1 cellular context compared by ENCODE assay signal in the genomic region with DNA sequence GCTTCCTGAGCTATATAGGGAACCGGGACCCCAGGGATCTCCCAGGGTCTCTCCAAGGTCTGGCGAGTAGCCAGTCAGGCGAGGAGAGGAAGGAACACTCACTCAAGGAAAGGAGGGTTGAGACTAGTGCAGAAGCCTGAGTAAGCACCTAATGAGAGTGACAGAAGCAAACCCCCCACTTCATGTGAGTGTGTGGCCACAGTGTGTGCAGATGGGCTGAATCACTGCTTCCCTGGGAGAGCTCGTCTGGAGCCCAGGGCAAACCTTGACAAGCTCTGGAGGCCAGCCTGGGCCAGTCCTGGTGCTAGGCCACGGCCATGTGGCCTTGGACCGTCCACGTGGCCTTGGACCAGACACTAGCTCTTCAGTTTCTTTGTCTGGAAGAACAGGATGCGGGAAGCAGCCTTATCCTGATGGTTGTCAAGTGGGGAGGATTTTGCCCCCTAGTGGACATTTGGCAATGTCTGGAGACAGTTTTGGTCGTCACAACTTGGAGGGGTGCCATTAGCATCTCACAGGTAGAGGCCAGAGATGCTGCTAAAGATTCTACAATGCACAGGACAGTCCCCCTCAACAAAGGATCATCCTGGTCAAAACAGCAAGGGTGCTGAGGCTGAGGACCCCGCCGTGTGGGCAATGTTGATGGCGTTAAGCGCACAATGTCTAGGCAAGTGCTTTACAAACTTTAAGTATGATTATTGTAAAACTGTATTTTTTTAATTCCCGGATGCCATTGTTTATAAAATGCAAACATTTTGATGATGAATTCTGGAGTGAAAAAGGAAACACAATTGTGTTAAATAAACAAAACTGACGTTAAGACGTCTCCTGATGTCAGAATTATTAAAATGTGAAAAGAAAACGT.
A peak's percentile ranks its signal among the peaks of the same experiment; 100 is the strongest.
TF ChIP-seq lines count a peak whose summit lies in the region.

No MANE protein-coding gene starts in this region.

TF ChIP-seq in HepG2, 621 proteins besides CTCF, POLR2A, EP300 and RAD21 (continued from another document and continues in another):
- TF ChIP-seq, protein P1, sequence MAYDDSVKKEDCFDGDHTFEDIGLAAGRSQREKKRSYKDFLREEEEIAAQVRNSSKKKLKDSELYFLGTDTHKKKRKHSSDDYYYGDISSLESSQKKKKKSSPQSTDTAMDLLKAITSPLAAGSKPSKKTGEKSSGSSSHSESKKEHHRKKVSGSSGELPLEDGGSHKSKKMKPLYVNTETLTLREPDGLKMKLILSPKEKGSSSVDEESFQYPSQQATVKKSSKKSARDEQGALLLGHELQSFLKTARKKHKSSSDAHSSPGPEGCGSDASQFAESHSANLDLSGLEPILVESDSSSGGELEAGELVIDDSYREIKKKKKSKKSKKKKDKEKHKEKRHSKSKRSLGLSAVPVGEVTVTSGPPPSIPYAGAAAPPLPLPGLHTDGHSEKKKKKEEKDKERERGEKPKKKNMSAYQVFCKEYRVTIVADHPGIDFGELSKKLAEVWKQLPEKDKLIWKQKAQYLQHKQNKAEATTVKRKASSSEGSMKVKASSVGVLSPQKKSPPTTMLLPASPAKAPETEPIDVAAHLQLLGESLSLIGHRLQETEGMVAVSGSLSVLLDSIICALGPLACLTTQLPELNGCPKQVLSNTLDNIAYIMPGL (CRISPR knock-in tag; IDR thresholded peaks at IDR 0.05; ENCODE audit: borderline replicate concordance in 1 of 2, low read depth in 1 of 2), result peak in 1 of 2 experiments; percentile 59; a peak in 2 of 4 replicates
- 0 out of 2 replicates have a peak, but pooled peaks have one; percentile 48 for TF ChIP-seq ZNF136 (CRISPR knock-in tag; IDR thresholded peaks at IDR 0.05; ENCODE audit: low read depth)
- peak; percentile 69 for TF ChIP-seq KMT2B (CRISPR knock-in tag; IDR thresholded peaks at IDR 0.05)
- TF ChIP-seq ZSCAN22 (CRISPR knock-in tag; IDR thresholded peaks at IDR 0.05), result no peak
- TF ChIP-seq CAMTA2 (CRISPR knock-in tag; IDR thresholded peaks at IDR 0.05; ENCODE audit: borderline replicate concordance), result no peak
- 0 out of 2 replicates have a peak, but pooled peaks have one; percentile 81 for TF ChIP-seq NRL (CRISPR knock-in tag; IDR thresholded peaks at IDR 0.05; ENCODE audit: borderline replicate concordance)
- TF ChIP-seq, protein P2, sequence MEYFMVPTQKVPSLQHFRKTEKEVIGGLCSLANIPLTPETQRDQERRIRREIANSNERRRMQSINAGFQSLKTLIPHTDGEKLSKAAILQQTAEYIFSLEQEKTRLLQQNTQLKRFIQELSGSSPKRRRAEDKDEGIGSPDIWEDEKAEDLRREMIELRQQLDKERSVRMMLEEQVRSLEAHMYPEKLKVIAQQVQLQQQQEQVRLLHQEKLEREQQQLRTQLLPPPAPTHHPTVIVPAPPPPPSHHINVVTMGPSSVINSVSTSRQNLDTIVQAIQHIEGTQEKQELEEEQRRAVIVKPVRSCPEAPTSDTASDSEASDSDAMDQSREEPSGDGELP (IDR thresholded peaks at IDR 0.05; ENCODE audit: borderline replicate concordance, low read depth), result no peak
- TF ChIP-seq ZKSCAN5 (CRISPR knock-in tag; IDR thresholded peaks at IDR 0.05), result no peak
- TF ChIP-seq ZBTB21 (CRISPR knock-in tag; IDR thresholded peaks at IDR 0.05), result no peak
- TF ChIP-seq RXRA (CRISPR knock-in tag; IDR thresholded peaks at IDR 0.05), result peak; percentile 77
- TF ChIP-seq NR2F6 (IDR thresholded peaks at IDR 0.05), result no peak
- TF ChIP-seq NR2F6 (CRISPR knock-in tag; IDR thresholded peaks at IDR 0.05), result peak; percentile 52; the same call in 1 of the 2 replicates
- no peak for TF ChIP-seq ZNF24 (IDR thresholded peaks at IDR 0.05)
- TF ChIP-seq, protein P3, sequence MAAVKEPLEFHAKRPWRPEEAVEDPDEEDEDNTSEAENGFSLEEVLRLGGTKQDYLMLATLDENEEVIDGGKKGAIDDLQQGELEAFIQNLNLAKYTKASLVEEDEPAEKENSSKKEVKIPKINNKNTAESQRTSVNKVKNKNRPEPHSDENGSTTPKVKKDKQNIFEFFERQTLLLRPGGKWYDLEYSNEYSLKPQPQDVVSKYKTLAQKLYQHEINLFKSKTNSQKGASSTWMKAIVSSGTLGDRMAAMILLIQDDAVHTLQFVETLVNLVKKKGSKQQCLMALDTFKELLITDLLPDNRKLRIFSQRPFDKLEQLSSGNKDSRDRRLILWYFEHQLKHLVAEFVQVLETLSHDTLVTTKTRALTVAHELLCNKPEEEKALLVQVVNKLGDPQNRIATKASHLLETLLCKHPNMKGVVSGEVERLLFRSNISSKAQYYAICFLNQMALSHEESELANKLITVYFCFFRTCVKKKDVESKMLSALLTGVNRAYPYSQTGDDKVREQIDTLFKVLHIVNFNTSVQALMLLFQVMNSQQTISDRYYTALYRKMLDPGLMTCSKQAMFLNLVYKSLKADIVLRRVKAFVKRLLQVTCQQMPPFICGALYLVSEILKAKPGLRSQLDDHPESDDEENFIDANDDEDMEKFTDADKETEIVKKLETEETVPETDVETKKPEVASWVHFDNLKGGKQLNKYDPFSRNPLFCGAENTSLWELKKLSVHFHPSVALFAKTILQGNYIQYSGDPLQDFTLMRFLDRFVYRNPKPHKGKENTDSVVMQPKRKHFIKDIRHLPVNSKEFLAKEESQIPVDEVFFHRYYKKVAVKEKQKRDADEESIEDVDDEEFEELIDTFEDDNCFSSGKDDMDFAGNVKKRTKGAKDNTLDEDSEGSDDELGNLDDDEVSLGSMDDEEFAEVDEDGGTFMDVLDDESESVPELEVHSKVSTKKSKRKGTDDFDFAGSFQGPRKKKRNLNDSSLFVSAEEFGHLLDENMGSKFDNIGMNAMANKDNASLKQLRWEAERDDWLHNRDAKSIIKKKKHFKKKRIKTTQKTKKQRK (IDR thresholded peaks at IDR 0.05; ENCODE audit: low read length), result no peak
- TF ChIP-seq SATB2 (CRISPR knock-in tag; IDR thresholded peaks at IDR 0.05), result no peak
- TF ChIP-seq REPIN1 (CRISPR knock-in tag; IDR thresholded peaks at IDR 0.05; ENCODE audit: borderline replicate concordance, low read depth), result peak; percentile 63; the same call in 1 of the 2 replicates
- TF ChIP-seq ZNF543 (CRISPR knock-in tag; IDR thresholded peaks at IDR 0.05), result no peak
- TF ChIP-seq, protein P4, sequence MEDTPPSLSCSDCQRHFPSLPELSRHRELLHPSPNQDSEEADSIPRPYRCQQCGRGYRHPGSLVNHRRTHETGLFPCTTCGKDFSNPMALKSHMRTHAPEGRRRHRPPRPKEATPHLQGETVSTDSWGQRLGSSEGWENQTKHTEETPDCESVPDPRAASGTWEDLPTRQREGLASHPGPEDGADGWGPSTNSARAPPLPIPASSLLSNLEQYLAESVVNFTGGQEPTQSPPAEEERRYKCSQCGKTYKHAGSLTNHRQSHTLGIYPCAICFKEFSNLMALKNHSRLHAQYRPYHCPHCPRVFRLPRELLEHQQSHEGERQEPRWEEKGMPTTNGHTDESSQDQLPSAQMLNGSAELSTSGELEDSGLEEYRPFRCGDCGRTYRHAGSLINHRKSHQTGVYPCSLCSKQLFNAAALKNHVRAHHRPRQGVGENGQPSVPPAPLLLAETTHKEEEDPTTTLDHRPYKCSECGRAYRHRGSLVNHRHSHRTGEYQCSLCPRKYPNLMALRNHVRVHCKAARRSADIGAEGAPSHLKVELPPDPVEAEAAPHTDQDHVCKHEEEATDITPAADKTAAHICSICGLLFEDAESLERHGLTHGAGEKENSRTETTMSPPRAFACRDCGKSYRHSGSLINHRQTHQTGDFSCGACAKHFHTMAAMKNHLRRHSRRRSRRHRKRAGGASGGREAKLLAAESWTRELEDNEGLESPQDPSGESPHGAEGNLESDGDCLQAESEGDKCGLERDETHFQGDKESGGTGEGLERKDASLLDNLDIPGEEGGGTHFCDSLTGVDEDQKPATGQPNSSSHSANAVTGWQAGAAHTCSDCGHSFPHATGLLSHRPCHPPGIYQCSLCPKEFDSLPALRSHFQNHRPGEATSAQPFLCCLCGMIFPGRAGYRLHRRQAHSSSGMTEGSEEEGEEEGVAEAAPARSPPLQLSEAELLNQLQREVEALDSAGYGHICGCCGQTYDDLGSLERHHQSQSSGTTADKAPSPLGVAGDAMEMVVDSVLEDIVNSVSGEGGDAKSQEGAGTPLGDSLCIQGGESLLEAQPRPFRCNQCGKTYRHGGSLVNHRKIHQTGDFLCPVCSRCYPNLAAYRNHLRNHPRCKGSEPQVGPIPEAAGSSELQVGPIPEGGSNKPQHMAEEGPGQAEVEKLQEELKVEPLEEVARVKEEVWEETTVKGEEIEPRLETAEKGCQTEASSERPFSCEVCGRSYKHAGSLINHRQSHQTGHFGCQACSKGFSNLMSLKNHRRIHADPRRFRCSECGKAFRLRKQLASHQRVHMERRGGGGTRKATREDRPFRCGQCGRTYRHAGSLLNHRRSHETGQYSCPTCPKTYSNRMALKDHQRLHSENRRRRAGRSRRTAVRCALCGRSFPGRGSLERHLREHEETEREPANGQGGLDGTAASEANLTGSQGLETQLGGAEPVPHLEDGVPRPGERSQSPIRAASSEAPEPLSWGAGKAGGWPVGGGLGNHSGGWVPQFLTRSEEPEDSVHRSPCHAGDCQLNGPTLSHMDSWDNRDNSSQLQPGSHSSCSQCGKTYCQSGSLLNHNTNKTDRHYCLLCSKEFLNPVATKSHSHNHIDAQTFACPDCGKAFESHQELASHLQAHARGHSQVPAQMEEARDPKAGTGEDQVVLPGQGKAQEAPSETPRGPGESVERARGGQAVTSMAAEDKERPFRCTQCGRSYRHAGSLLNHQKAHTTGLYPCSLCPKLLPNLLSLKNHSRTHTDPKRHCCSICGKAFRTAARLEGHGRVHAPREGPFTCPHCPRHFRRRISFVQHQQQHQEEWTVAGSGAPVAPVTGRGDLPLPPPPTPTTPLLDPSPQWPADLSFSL (CRISPR knock-in tag; IDR thresholded peaks at IDR 0.05), result no peak; the same call in 1 of the 2 replicates
- peak; percentile 91 for TF ChIP-seq ZFX (CRISPR knock-in tag; IDR thresholded peaks at IDR 0.05; ENCODE audit: low read depth)
- TF ChIP-seq, protein P5, sequence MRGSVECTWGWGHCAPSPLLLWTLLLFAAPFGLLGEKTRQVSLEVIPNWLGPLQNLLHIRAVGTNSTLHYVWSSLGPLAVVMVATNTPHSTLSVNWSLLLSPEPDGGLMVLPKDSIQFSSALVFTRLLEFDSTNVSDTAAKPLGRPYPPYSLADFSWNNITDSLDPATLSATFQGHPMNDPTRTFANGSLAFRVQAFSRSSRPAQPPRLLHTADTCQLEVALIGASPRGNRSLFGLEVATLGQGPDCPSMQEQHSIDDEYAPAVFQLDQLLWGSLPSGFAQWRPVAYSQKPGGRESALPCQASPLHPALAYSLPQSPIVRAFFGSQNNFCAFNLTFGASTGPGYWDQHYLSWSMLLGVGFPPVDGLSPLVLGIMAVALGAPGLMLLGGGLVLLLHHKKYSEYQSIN (CRISPR knock-in tag; IDR thresholded peaks at IDR 0.05; ENCODE audit: borderline replicate concordance), result no peak
- TF ChIP-seq, protein P6, sequence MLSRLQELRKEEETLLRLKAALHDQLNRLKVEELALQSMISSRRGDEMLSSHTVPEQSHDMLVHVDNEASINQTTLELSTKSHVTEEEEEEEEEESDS (CRISPR knock-in tag; IDR thresholded peaks at IDR 0.05; ENCODE audit: borderline replicate concordance), result peak; percentile 88; the same call in 1 of the 2 replicates
- TF ChIP-seq DNMT1 (CRISPR knock-in tag; IDR thresholded peaks at IDR 0.05), result no peak
- TF ChIP-seq THAP11 (CRISPR knock-in tag; IDR thresholded peaks at IDR 0.05), result peak; percentile 79
- TF ChIP-seq, protein P7, sequence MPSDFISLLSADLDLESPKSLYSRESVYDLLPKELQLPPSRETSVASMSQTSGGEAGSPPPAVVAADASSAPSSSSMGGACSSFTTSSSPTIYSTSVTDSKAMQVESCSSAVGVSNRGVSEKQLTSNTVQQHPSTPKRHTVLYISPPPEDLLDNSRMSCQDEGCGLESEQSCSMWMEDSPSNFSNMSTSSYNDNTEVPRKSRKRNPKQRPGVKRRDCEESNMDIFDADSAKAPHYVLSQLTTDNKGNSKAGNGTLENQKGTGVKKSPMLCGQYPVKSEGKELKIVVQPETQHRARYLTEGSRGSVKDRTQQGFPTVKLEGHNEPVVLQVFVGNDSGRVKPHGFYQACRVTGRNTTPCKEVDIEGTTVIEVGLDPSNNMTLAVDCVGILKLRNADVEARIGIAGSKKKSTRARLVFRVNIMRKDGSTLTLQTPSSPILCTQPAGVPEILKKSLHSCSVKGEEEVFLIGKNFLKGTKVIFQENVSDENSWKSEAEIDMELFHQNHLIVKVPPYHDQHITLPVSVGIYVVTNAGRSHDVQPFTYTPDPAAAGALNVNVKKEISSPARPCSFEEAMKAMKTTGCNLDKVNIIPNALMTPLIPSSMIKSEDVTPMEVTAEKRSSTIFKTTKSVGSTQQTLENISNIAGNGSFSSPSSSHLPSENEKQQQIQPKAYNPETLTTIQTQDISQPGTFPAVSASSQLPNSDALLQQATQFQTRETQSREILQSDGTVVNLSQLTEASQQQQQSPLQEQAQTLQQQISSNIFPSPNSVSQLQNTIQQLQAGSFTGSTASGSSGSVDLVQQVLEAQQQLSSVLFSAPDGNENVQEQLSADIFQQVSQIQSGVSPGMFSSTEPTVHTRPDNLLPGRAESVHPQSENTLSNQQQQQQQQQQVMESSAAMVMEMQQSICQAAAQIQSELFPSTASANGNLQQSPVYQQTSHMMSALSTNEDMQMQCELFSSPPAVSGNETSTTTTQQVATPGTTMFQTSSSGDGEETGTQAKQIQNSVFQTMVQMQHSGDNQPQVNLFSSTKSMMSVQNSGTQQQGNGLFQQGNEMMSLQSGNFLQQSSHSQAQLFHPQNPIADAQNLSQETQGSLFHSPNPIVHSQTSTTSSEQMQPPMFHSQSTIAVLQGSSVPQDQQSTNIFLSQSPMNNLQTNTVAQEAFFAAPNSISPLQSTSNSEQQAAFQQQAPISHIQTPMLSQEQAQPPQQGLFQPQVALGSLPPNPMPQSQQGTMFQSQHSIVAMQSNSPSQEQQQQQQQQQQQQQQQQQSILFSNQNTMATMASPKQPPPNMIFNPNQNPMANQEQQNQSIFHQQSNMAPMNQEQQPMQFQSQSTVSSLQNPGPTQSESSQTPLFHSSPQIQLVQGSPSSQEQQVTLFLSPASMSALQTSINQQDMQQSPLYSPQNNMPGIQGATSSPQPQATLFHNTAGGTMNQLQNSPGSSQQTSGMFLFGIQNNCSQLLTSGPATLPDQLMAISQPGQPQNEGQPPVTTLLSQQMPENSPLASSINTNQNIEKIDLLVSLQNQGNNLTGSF (CRISPR knock-in tag; IDR thresholded peaks at IDR 0.05), result peak; percentile 81; the same call in 1 of the 2 replicates
- TF ChIP-seq, protein P8, sequence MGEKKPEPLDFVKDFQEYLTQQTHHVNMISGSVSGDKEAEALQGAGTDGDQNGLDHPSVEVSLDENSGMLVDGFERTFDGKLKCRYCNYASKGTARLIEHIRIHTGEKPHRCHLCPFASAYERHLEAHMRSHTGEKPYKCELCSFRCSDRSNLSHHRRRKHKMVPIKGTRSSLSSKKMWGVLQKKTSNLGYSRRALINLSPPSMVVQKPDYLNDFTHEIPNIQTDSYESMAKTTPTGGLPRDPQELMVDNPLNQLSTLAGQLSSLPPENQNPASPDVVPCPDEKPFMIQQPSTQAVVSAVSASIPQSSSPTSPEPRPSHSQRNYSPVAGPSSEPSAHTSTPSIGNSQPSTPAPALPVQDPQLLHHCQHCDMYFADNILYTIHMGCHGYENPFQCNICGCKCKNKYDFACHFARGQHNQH (CRISPR knock-in tag; IDR thresholded peaks at IDR 0.05), result peak; percentile 89
- TF ChIP-seq, protein P9, sequence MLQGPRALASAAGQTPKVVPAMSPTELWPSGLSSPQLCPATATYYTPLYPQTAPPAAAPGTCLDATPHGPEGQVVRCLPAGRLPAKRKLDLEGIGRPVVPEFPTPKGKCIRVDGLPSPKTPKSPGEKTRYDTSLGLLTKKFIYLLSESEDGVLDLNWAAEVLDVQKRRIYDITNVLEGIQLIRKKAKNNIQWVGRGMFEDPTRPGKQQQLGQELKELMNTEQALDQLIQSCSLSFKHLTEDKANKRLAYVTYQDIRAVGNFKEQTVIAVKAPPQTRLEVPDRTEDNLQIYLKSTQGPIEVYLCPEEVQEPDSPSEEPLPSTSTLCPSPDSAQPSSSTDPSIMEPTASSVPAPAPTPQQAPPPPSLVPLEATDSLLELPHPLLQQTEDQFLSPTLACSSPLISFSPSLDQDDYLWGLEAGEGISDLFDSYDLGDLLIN (CRISPR knock-in tag; IDR thresholded peaks at IDR 0.05; ENCODE audit: borderline replicate concordance), result no peak
- TF ChIP-seq SOX6 (IDR thresholded peaks at IDR 0.05), result no peak
- peak; percentile 88 for TF ChIP-seq SOX6 (CRISPR knock-in tag; IDR thresholded peaks at IDR 0.05)
